Comparison of ENCODE assay signal across 12 cellular contexts in genomic region chr22:35892192-35892591, GRCh38.
DNase-seq lines count a peak whose midpoint lies in the region; ATAC-seq and TF ChIP-seq lines count a peak whose summit lies in the region.
"Had no signal": no experiment of that assay in that cellular context is flagged by ENCODE, and none has a peak within 500 bp of the region (broad histone marks: within the 10 kb centered on the region; RNA-seq: fewer than 3 reads in every experiment).

No MANE protein-coding gene starts in this region.

- TF ChIP-seq CTCF in astrocyte of the spinal cord (IDR thresholded peaks at IDR 0.05; ENCODE audit: low read depth, low read length) (no peak), right atrium auricular region (IDR thresholded peaks at IDR 0.05) (no peak)

- no peaks in the 10 kb centered on the region for H3K9me3 Mint-ChIP-seq in stimulated activated naive CD8-positive, alpha-beta T cell treated with anti-CD3 and anti-CD28 coated beads, Interleukin-15, amount 100 ng/mL, for 72 hours

- no peak overlapping the region for H3K4me3 Mint-ChIP-seq in stimulated activated naive CD8-positive, alpha-beta T cell treated with anti-CD3 and anti-CD28 coated beads, Interleukin-15, amount 100 ng/mL, for 72 hours
- H3K4me3 Mint-ChIP-seq: activated naive CD8-positive, alpha-beta T cell had no signal

- peaks cover 0 to 61% of the 10 kb centered on the region in 2 donors for H3K4me1 ChIP-seq in right atrium auricular region

- H3K27me3 Mint-ChIP-seq in stimulated activated naive CD8-positive, alpha-beta T cell treated with anti-CD3 and anti-CD28 coated beads, Interleukin-15, amount 100 ng/mL, for 72 hours, result no peaks in the 10 kb centered on the region

- H3K27me3 ChIP-seq in right atrium auricular region, result no peaks in the 10 kb centered on the region
- H3K27me3 ChIP-seq: SJSA1 had no signal

- H3K27ac Mint-ChIP-seq in stimulated activated naive CD8-positive, alpha-beta T cell treated with anti-CD3 and anti-CD28 coated beads, Interleukin-15, amount 100 ng/mL, for 72 hours, result no peak overlapping the region
- H3K27ac Mint-ChIP-seq: activated naive CD8-positive, alpha-beta T cell had no signal

- no peaks in the 10 kb centered on the region for H3K36me3 ChIP-seq in right atrium auricular region
- H3K36me3 ChIP-seq: prostate gland, SJSA1 had no signal

- no peak for ATAC-seq in stimulated activated naive CD8-positive, alpha-beta T cell treated with anti-CD3 and anti-CD28 coated beads, Interleukin-15, amount 100 ng/mL, for 72 hours
- ATAC-seq: left colon had no signal

- H3K4me3 ChIP-seq in astrocyte of the spinal cord (ENCODE audit: low read depth, low read length) (no peak overlapping the region), right atrium auricular region (peak overlapping the region in 1 of 2 donors; percentile 0)
- H3K4me3 ChIP-seq: prostate gland, SJSA1 had no signal

- no peaks in the 10 kb centered on the region for H3K4me1 Mint-ChIP-seq in stimulated activated naive CD8-positive, alpha-beta T cell treated with anti-CD3 and anti-CD28 coated beads, Interleukin-15, amount 100 ng/mL, for 72 hours

- in situ Hi-C loops in astrocyte of the spinal cord (cut with HindIII; ENCODE audit: low sequenced_read_pairs), result no loop called here

- no peaks in the 10 kb centered on the region for H3K9me3 ChIP-seq in right atrium auricular region
- H3K9me3 ChIP-seq: prostate gland, SJSA1 had no signal

- DNase-seq in HCEC 1CT (peak; percentile 61), astrocyte of the spinal cord (ENCODE audit: low read depth, low spot score) (peak; percentile 71), right atrium auricular region (ENCODE audit: low spot score) (no peak), stromal cell of bone marrow (ENCODE audit: low read depth) (peak; percentile 47), mesenteric fat pad (ENCODE audit: low spot score) (no peak), NCI-H187 (lab: John Stamatoyannopoulos, UW) (no peak), cerebellar cortex (ENCODE audit: low spot score) (no peak)
- DNase-seq in stimulated activated naive CD8-positive, alpha-beta T cell treated with anti-CD3 and anti-CD28 coated beads, Interleukin-15, amount 100 ng/mL, for 72 hours, result no peak
- DNase-seq: left colon had no signal

- H3K27ac ChIP-seq in right atrium auricular region, result peak overlapping the region; percentile 78 to 88
- H3K27ac ChIP-seq: prostate gland, SJSA1 had no signal

Comparison
In these comparisons a context has a peak if more than half of its experiments do, and no peak if none do; other contexts are left out.
1. DNase-seq: peak in HCEC 1CT (single experiment), astrocyte of the spinal cord (single experiment) and stromal cell of bone marrow (single experiment); none in right atrium auricular region (single experiment), mesenteric fat pad (single experiment), stimulated activated naive CD8-positive, alpha-beta T cell treated with anti-CD3 and anti-CD28 coated beads, Interleukin-15, amount 100 ng/mL, for 72 hours (0 of 2), NCI-H187 (0 of 2) and cerebellar cortex (single experiment).